25 cellular contexts compared by ENCODE assay signal in the genomic region with DNA sequence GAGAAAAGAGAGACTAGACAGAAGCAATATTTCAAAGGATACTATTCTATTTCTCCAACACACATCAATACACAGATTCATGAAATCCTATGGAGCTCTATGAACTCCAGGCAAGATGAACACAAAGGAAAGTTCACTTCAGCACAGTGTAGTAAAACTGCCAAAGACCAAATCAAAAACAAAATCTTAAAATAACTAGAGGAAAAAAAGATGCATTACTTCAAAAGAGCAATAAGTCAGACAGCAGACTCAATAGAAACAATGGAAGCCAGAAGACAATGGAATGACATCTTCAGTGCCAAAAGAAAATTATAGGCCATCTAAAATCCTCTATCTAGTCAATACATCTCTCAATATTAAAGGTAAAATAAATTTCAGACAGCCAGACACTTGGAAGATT.
A peak's percentile ranks its signal among the peaks of the same experiment; 100 is the strongest.
DNase-seq lines count a peak whose midpoint lies in the region; ATAC-seq, FAIRE-seq and TF ChIP-seq lines count a peak whose summit lies in the region.
"Had no signal": no experiment of that assay in that cellular context is flagged by ENCODE, and none has a peak within 500 bp of the region (broad histone marks: within the 10 kb centered on the region; RNA-seq: fewer than 3 reads in every experiment).

No MANE protein-coding gene starts in this region.

- FAIRE-seq in HepG2 (lab: Jason Lieb, UNC) = no peak
- FAIRE-seq in GM12891 (lab: Jason Lieb, UNC) = no peak
- FAIRE-seq: A549, D721Med, GM12892, H54 had no signal

- H3K36me3 Mint-ChIP-seq in natural killer cell = peaks cover 14% of the 10 kb centered on the region
- H3K36me3 Mint-ChIP-seq: CD14-positive monocyte; CD8-positive, alpha-beta memory T cell had no signal

- H3K27ac Mint-ChIP-seq in natural killer cell = no peak overlapping the region
- H3K27ac Mint-ChIP-seq: CD14-positive monocyte; CD4-positive, alpha-beta T cell; CD8-positive, alpha-beta memory T cell had no signal

- H2AFZ ChIP-seq in HepG2 (ENCODE audit: low read length) = no peak overlapping the region

- TF ChIP-seq CTCF in HepG2 (CRISPR knock-in tag; IDR thresholded peaks at IDR 0.05) (no peak), right lobe of liver (IDR thresholded peaks at IDR 0.05) (no peak), natural killer cell (IDR thresholded peaks at IDR 0.05) (no peak)

- H3K4me1 Mint-ChIP-seq in natural killer cell = no peaks in the 10 kb centered on the region
- H3K4me1 Mint-ChIP-seq: CD14-positive monocyte; CD8-positive, alpha-beta memory T cell had no signal

- DNase-seq in HepG2 (ENCODE audit: low spot score) = no peak
- DNase-seq in right lobe of liver = no peak
- peak; percentile 20 for DNase-seq in amniotic epithelial cell (ENCODE audit: low read depth)
- peak; percentile 5 for DNase-seq in dermis blood vessel endothelial cell
- no peak for DNase-seq in NCI-H2171 treated with DMSO at 0.1 percent for 48 hours (lab: John Stamatoyannopoulos, UW)
- DNase-seq in natural killer cell = no peak
- no peak for DNase-seq in GM12891 (ENCODE audit: insufficient read length, low spot score)
- DNase-seq: 8988T; ACHN; AML-193; BE2C; CD4-positive, alpha-beta T cell; CD8-positive, alpha-beta memory T cell; DMS 273 treated with DMSO at 0.1 percent for 48 hours; DMS79; EL; GDM1; GOT3 had no signal

- ATAC-seq in HepG2 (no peak), right lobe of liver (no peak), natural killer cell (no peak)
- ATAC-seq: A549 had no signal

- H3K4me2 ChIP-seq in HepG2 (ENCODE audit: low read depth, low read length) = no peak overlapping the region
- H3K4me2 ChIP-seq: A549; BLaER1 treated with 17β-estradiol and CSF1 and Interleukin-3, amounts not matched to agents 10 nM and 100 nM had no signal

- H3K4me3 ChIP-seq in HepG2 (replicated peaks in 1 of 3; ENCODE audit: insufficient read depth in 1 of 3, low read depth in 2 of 3, low read length in 3 of 3) = no peak overlapping the region
- H3K4me3 ChIP-seq in right lobe of liver = no peak overlapping the region
- H3K4me3 ChIP-seq: A549; BLaER1 treated with 17β-estradiol and CSF1 and Interleukin-3, amounts not matched to agents 10 nM and 100 nM; HAP-1 had no signal

- H3K27me3 Mint-ChIP-seq in natural killer cell (ENCODE audit: low read depth in 2 of 2) = peaks cover 5 to 31% of the 10 kb centered on the region in 2 donors

- H3K36me3 ChIP-seq in HepG2 (replicated peaks in 1 of 2; ENCODE audit: control insufficient read depth in 1 of 2, insufficient read depth in 2 of 2, low read length in 2 of 2) (no peaks in the 10 kb centered on the region), right lobe of liver (no peaks in the 10 kb centered on the region)
- H3K36me3 ChIP-seq: BE2C; BLaER1 treated with 17β-estradiol and CSF1 and Interleukin-3, amounts not matched to agents 10 nM and 100 nM; HAP-1 had no signal

- H3K9me3 ChIP-seq in HepG2 (ENCODE audit: low read length) = peaks cover 30% of the 10 kb centered on the region
- H3K9me3 ChIP-seq in right lobe of liver = peaks cover 0 to 6% (median 2%) of the 10 kb centered on the region in 4 donors
- H3K9me3 ChIP-seq: BE2C, HAP-1 had no signal

- TF ChIP-seq RAD21 in HepG2 (CRISPR knock-in tag; IDR thresholded peaks at IDR 0.05) = no peak

- no peak for TF ChIP-seq EP300 in HepG2 (IDR thresholded peaks at IDR 0.05; ENCODE audit: low read depth in 2 of 2, low read length in 2 of 2)
- no peak for TF ChIP-seq EP300 in HepG2 (CRISPR knock-in tag; IDR thresholded peaks at IDR 0.05; ENCODE audit: borderline replicate concordance)

- TF ChIP-seq POLR2A in HepG2 (IDR thresholded peaks at IDR 0.05; ENCODE audit: insufficient read depth in 1 of 2, low read depth in 2 of 2, low read length in 2 of 2) = no peak
- no peak for TF ChIP-seq POLR2A in right lobe of liver (IDR thresholded peaks at IDR 0.05)
- TF ChIP-seq POLR2A in GM12891 (IDR thresholded peaks at IDR 0.05; ENCODE audit: low read depth, low read length) = no peak

- H3K4me1 ChIP-seq in HepG2 (ENCODE audit: insufficient read depth, low read length) (no peaks in the 10 kb centered on the region), right lobe of liver (no peaks in the 10 kb centered on the region)
- H3K4me1 ChIP-seq: A549, BE2C, HAP-1 had no signal

- peaks cover 4 to 15% of the 10 kb centered on the region in 2 donors for H3K9me3 Mint-ChIP-seq in natural killer cell

- H3K27me3 ChIP-seq in HepG2 (ENCODE audit: control insufficient read depth in 1 of 2, insufficient read depth in 2 of 2, low read length in 2 of 2) = peaks cover 0 to 5% of the 10 kb centered on the region in 2 experiments; a peak in 2 of 5 replicates
- H3K27me3 ChIP-seq in right lobe of liver = no peaks in the 10 kb centered on the region
- H3K27me3 ChIP-seq: BLaER1 treated with 17β-estradiol and CSF1 and Interleukin-3, amounts not matched to agents 10 nM and 100 nM had no signal

- in situ Hi-C loops in HepG2 (cut with HindIII; ENCODE audit: extremely low pct_ligation_motif_present, low pct_unique_long_range_greater_than_20kb) = no loop called here

- CTCF ChIA-PET in HepG2 (lab: Yijun Ruan, JAX; ENCODE audit: low intra/inter-chr PET ratio, low total read pairs) = no interaction called here

- H3K79me2 ChIP-seq in HepG2 (ENCODE audit: insufficient read depth, low read length) = no peaks in the 10 kb centered on the region

- BruUV-seq in HepG2 (replicated peaks; lab: Mats Ljungman, UMichigan) = no TSS peak

- no peak overlapping the region for H3K4me3 Mint-ChIP-seq in natural killer cell
- H3K4me3 Mint-ChIP-seq: CD14-positive monocyte; CD4-positive, alpha-beta T cell; CD8-positive, alpha-beta memory T cell had no signal

- no peak overlapping the region for H3K9ac ChIP-seq in HepG2 (ENCODE audit: insufficient read depth, low read depth, low read length)
- H3K9ac ChIP-seq: BLaER1 treated with 17β-estradiol and CSF1 and Interleukin-3, amounts not matched to agents 10 nM and 100 nM had no signal

- H3K27ac ChIP-seq in HepG2 (ENCODE audit: extremely low read length, insufficient read depth, low read length) (no peak overlapping the region), right lobe of liver (no peak overlapping the region)
- H3K27ac ChIP-seq: A549; BLaER1 treated with 17β-estradiol and CSF1 and Interleukin-3, amounts not matched to agents 10 nM and 100 nM had no signal

- intact Hi-C loops in HepG2 (cut with micrococcal nuclease; ENCODE audit: unreplicated experiment) = no loop called here
- intact Hi-C loops in right lobe of liver (cut with DNase I) = no loop called here
- intact Hi-C loops in natural killer cell (cut with micrococcal nuclease) = no loop called here

- H4K20me1 ChIP-seq in HepG2 (ENCODE audit: insufficient read depth, low read length) = no peaks in the 10 kb centered on the region
- H4K20me1 ChIP-seq: BLaER1 treated with 17β-estradiol and CSF1 and Interleukin-3, amounts not matched to agents 10 nM and 100 nM had no signal

- POLR2A ChIA-PET in HepG2 (lab: Yijun Ruan, JAX) = no interaction called here

TF ChIP-seq in HepG2, 621 proteins besides CTCF, POLR2A, EP300 and RAD21:
- TF ChIP-seq ZNF317 (CRISPR knock-in tag; IDR thresholded peaks at IDR 0.05) = peak; percentile 98
- no peak for TF ChIP-seq CC2D1A (CRISPR knock-in tag; IDR thresholded peaks at IDR 0.05)

TF ChIP-seq in GM12891, 5 proteins besides CTCF, POLR2A, EP300 and RAD21:
- TF ChIP-seq SPI1 (IDR thresholded peaks at IDR 0.05; ENCODE audit: low read depth, low read length) (no peak), TAF1 (IDR thresholded peaks at IDR 0.05; ENCODE audit: low read depth, low read length) (no peak), POU2F2 (IDR thresholded peaks at IDR 0.05; ENCODE audit: low read depth, low read length) (no peak), PAX5 (IDR thresholded peaks at IDR 0.05; ENCODE audit: insufficient read depth, low read length, severe bottlenecking) (no peak), POLR2AphosphoS5 (IDR thresholded peaks at IDR 0.05; ENCODE audit: low read depth, low read length) (no peak)

Comparison
In these comparisons a context has a peak if more than half of its experiments do, and no peak if none do; other contexts are left out.
1. DNase-seq: peak in amniotic epithelial cell (single experiment) and dermis blood vessel endothelial cell (single experiment); none in HepG2 (single experiment), right lobe of liver (0 of 3), NCI-H2171 treated with DMSO at 0.1 percent for 48 hours (single experiment), natural killer cell (single experiment) and GM12891 (single experiment).